29 cellular contexts compared by ENCODE assay signal in the genomic region with DNA sequence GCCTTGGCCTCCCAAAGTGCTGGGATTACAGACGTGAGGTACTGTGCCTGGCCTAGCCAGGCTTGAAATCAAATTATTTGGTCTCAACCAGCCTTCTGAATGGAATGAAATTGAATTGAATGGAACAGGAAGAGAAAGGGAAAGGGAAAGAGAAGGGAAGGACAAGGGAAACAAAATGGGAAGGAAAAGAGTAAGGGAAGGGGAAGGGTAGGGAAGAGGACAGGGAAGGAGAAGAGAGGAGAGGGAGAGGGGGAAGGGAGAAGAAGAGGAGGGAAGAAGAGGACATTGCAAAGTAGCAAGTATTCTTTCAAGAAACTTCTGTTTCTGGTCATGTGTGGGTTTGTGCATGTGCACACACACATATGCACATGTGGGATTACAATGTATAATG.
"Had no signal": no experiment of that assay in that cellular context is flagged by ENCODE, and none has a peak within 500 bp of the region (broad histone marks: within the 10 kb centered on the region; RNA-seq: fewer than 3 reads in every experiment).

No MANE protein-coding gene starts in this region.

- H3K36me3 ChIP-seq: brain microvascular endothelial cell, esophagus muscularis mucosa, gastrocnemius medialis, heart left ventricle had no signal

- ATAC-seq: activated CD4-positive, CD25-positive, alpha-beta regulatory T cell treated with anti-CD3 and anti-CD28 coated beads, Interleukin-2, amount 50 U/mL, for 24 hours; activated CD8-positive, alpha-beta T cell treated with anti-CD3 and anti-CD28 coated beads for 36 hours; activated T-cell treated with anti-CD3 and anti-CD28 coated beads, Interleukin-2, amount 50 U/mL, for 4 hours; activated T-helper 17 cell treated with anti-CD3 and anti-CD28 coated beads, Interleukin-2, amount 50 U/mL, for 72 hours; effector memory CD8-positive, alpha-beta T cell; foreskin keratinocyte; gastrocnemius medialis; heart left ventricle; WTC11 had no signal

- H3K9me3 Mint-ChIP-seq: effector memory CD8-positive, alpha-beta T cell had no signal

- H3K4me3 ChIP-seq: coronary artery, dorsolateral prefrontal cortex, esophagus muscularis mucosa, gastrocnemius medialis, heart left ventricle had no signal

- H3K27ac Mint-ChIP-seq: activated CD8-positive, alpha-beta T cell treated with anti-CD3 and anti-CD28 coated beads for 36 hours; activated naive CD4-positive, alpha-beta T cell treated with anti-CD3 and anti-CD28 coated beads for 36 hours; activated naive CD4-positive, alpha-beta T cell treated with anti-CD3 and anti-CD28 coated beads, Interleukin-2, amount 50 U/mL, for 24 hours; activated naive CD8-positive, alpha-beta T cell treated with anti-CD3 and anti-CD28 coated beads, Interleukin-2, amount 10 ng/mL, durations not matched to agents 7 days and 5 days; activated T-helper 17 cell treated with anti-CD3 and anti-CD28 coated beads, Interleukin-2, amount 50 U/mL, for 72 hours; dendritic cell treated with granulocyte-macrophage colony-stimulating factor and Interleukin-4, amounts not matched to agents 40 ng/mL and 50 ng/mL, for 4 days; WTC11 had no signal

- H3K27me3 ChIP-seq: brain microvascular endothelial cell, dorsolateral prefrontal cortex, esophagus muscularis mucosa, foreskin keratinocyte, gastrocnemius medialis, heart left ventricle had no signal

- H3K27me3 Mint-ChIP-seq: activated CD8-positive, alpha-beta T cell treated with anti-CD3 and anti-CD28 coated beads for 36 hours; activated naive CD4-positive, alpha-beta T cell treated with anti-CD3 and anti-CD28 coated beads, Interleukin-2, amount 50 U/mL, for 24 hours; activated naive CD8-positive, alpha-beta T cell treated with anti-CD3 and anti-CD28 coated beads, Interleukin-2, amount 10 ng/mL, durations not matched to agents 7 days and 5 days; activated T-helper 17 cell treated with anti-CD3 and anti-CD28 coated beads, Interleukin-2, amount 50 U/mL, for 72 hours; central memory CD8-positive, alpha-beta T cell; dendritic cell treated with granulocyte-macrophage colony-stimulating factor and Interleukin-4, amounts not matched to agents 40 ng/mL and 50 ng/mL, for 4 days; effector memory CD8-positive, alpha-beta T cell had no signal

- H3K27ac ChIP-seq: brain microvascular endothelial cell, coronary artery, dorsolateral prefrontal cortex, esophagus muscularis mucosa, foreskin keratinocyte, gastrocnemius medialis, heart left ventricle, VCaP had no signal

- H3K4me3 Mint-ChIP-seq: activated CD8-positive, alpha-beta T cell treated with anti-CD3 and anti-CD28 coated beads for 36 hours; activated naive CD4-positive, alpha-beta T cell treated with anti-CD3 and anti-CD28 coated beads for 36 hours; activated naive CD4-positive, alpha-beta T cell treated with anti-CD3 and anti-CD28 coated beads, Interleukin-2, amount 50 U/mL, for 24 hours; activated naive CD8-positive, alpha-beta T cell treated with anti-CD3 and anti-CD28 coated beads, Interleukin-2, amount 10 ng/mL, durations not matched to agents 7 days and 5 days; activated T-cell treated with anti-CD3 and anti-CD28 coated beads, Interleukin-2, amount 50 U/mL, for 4 hours; activated T-helper 17 cell treated with anti-CD3 and anti-CD28 coated beads, Interleukin-2, amount 50 U/mL, for 72 hours; central memory CD8-positive, alpha-beta T cell; dendritic cell treated with granulocyte-macrophage colony-stimulating factor and Interleukin-4, amounts not matched to agents 40 ng/mL and 50 ng/mL, for 4 days; effector memory CD8-positive, alpha-beta T cell; WTC11 had no signal

- DNase-seq: activated CD4-positive, alpha-beta T cell treated with anti-CD3 and anti-CD28 coated beads for 48 hours; activated CD4-positive, alpha-beta T cell treated with anti-CD3 and anti-CD28 coated beads, Interleukin-2, amount 50 U/mL, for 1 hour; activated CD4-positive, alpha-beta T cell treated with anti-CD3 and anti-CD28 coated beads, Interleukin-2, amount 50 U/mL, for 48 hours; activated CD8-positive, alpha-beta memory T cell treated with anti-CD3 and anti-CD28 coated beads for 24 hours; activated CD8-positive, alpha-beta T cell treated with anti-CD3 and anti-CD28 coated beads for 36 hours; activated effector memory CD4-positive, alpha-beta T cell treated with Interleukin-2 at 50 U/mL for 16 hours; activated naive CD4-positive, alpha-beta T cell treated with anti-CD3 and anti-CD28 coated beads for 36 hours; activated naive CD8-positive, alpha-beta T cell treated with anti-CD3 and anti-CD28 coated beads, Interleukin-2, amount 10 ng/mL, durations not matched to agents 7 days and 5 days; activated T-cell treated with anti-CD3 and anti-CD28 coated beads, Interleukin-2, amount 50 U/mL, for 4 hours; amniotic stem cell; anterior cingulate cortex; brain microvascular endothelial cell; dorsolateral prefrontal cortex; effector memory CD8-positive, alpha-beta T cell; erythroblast; foreskin keratinocyte; gastrocnemius medialis; glutamatergic neuron; heart left ventricle; T-helper 2 cell had no signal

- H3K9me3 ChIP-seq: gastrocnemius medialis had no signal
